1 cellular context compared by ENCODE assay signal in genomic region chr2:207103132-207103531, GRCh38.
TF ChIP-seq lines count a peak whose summit lies in the region.

No MANE protein-coding gene starts in this region.

TF ChIP-seq in WTC11, 78 proteins besides CTCF, POLR2A, EP300 and RAD21 (continued from another document):
- TF ChIP-seq, protein P1, sequence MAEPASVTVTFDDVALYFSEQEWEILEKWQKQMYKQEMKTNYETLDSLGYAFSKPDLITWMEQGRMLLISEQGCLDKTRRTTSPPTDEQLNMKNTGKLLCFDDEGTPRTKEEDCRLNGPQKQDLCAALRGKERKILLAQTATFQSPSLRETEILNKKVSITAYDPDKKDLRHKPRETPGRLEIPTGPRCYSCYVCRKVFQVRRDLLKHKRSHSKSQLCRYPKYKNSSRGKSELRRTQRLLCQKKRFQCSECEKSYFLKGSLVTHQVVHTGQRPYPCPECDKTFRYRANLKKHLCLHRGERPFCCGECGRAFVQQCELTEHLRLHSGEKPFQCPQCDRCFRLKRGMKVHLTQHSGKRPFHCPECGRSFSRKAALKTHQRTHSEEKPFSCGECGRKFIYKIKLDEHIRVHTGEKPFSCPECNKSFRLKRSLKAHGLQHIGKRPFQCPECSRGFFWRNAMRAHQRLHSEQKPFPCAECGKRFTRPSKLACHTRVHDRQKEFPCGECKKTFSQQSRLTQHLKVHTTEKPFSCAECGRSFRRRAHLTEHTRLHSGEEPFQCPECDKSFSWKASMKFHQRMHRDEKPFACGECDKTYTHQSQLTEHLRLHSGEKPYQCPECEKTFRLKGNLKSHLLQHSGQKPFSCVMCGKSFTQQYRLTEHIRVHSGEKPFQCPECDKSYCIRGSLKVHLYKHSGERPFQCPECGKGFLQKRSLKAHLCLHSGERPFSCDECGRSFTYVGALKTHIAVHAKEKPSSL (CRISPR knock-in tag; conservative IDR thresholded peaks at IDR 0.05) = no peak
- TF ChIP-seq, protein P2, sequence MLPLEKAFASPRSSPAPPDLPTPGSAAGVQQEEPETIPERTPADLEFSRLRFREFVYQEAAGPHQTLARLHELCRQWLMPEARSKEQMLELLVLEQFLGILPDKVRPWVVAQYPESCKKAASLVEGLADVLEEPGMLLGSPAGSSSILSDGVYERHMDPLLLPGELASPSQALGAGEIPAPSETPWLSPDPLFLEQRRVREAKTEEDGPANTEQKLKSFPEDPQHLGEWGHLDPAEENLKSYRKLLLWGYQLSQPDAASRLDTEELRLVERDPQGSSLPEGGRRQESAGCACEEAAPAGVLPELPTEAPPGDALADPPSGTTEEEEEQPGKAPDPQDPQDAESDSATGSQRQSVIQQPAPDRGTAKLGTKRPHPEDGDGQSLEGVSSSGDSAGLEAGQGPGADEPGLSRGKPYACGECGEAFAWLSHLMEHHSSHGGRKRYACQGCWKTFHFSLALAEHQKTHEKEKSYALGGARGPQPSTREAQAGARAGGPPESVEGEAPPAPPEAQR (CRISPR knock-in tag; IDR thresholded peaks at IDR 0.05) = no peak
- TF ChIP-seq GTF2I (CRISPR knock-in tag; conservative IDR thresholded peaks at IDR 0.05) = no peak
- TF ChIP-seq, protein P3, sequence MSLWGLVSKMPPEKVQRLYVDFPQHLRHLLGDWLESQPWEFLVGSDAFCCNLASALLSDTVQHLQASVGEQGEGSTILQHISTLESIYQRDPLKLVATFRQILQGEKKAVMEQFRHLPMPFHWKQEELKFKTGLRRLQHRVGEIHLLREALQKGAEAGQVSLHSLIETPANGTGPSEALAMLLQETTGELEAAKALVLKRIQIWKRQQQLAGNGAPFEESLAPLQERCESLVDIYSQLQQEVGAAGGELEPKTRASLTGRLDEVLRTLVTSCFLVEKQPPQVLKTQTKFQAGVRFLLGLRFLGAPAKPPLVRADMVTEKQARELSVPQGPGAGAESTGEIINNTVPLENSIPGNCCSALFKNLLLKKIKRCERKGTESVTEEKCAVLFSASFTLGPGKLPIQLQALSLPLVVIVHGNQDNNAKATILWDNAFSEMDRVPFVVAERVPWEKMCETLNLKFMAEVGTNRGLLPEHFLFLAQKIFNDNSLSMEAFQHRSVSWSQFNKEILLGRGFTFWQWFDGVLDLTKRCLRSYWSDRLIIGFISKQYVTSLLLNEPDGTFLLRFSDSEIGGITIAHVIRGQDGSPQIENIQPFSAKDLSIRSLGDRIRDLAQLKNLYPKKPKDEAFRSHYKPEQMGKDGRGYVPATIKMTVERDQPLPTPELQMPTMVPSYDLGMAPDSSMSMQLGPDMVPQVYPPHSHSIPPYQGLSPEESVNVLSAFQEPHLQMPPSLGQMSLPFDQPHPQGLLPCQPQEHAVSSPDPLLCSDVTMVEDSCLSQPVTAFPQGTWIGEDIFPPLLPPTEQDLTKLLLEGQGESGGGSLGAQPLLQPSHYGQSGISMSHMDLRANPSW (CRISPR knock-in tag; conservative IDR thresholded peaks at IDR 0.05; ENCODE audit: low read depth) = no peak
- TF ChIP-seq, protein P4, sequence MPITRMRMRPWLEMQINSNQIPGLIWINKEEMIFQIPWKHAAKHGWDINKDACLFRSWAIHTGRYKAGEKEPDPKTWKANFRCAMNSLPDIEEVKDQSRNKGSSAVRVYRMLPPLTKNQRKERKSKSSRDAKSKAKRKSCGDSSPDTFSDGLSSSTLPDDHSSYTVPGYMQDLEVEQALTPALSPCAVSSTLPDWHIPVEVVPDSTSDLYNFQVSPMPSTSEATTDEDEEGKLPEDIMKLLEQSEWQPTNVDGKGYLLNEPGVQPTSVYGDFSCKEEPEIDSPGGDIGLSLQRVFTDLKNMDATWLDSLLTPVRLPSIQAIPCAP (CRISPR knock-in tag; IDR thresholded peaks at IDR 0.05) = no peak
- no peak for TF ChIP-seq ZNF423 (CRISPR knock-in tag; IDR thresholded peaks at IDR 0.05)
- TF ChIP-seq ETV6 (CRISPR knock-in tag; IDR thresholded peaks at IDR 0.05) = no peak
- no peak for TF ChIP-seq ERG (CRISPR knock-in tag; IDR thresholded peaks at IDR 0.05)
TF ChIP-seq in WTC11: peak in this region for 0.
